Comparison of ENCODE assay signal across 8 cellular contexts in the genomic region with DNA sequence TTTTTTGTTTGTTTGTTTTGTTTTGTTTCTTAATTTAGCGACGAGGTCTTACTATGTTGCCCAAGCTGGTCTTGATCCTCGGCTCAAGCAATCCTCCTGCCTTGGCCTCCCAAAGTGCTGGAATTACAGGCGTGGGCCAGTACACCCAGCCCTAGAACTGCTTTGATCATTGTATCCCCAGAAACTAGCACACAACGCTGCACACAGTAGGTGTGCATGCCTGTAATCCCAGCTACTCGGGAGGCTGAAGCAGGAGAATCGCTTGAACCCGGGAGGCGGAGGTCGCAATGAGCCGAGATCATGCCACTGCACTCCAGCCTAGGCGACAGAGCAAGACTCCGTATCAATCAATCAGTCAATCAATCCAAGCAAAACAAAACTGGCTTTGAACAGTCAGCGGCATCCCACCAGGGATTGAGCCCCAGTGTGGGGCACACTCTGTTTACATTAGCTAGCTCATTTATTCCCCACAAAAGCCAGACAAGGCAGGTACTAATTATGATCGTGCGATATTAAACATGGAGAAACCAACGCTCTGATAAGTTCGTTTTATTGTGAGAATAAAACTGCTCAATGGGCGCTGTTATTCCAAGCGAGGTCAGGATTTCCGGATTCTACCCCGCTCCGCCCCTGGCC. TPM values are rescaled to one million over a fixed set of nuclear protein-coding genes. Genes with fewer than 3 reads are reported as not detected.
DNase-seq lines count a peak whose midpoint lies in the region; TF ChIP-seq lines count a peak whose summit lies in the region.

No MANE protein-coding gene starts in this region.

- TF ChIP-seq CTCF in BE2C (IDR thresholded peaks at IDR 0.05; ENCODE audit: low read depth, low read length) = no peak

- CTCF ChIA-PET in activated CD4-positive, alpha-beta memory T cell treated with anti-CD3 and anti-CD28 coated beads, Interleukin-2, amount 10 ng/mL, durations not matched to agents 7 days and 5 days (lab: Charles Lee) = interaction anchor here (0.6 to 1.2 kb wide), 4 partner anchors 18 to 143 kb away, joined by 3 read pairs; partner anchors contain the start of gene COG8

- H3K9me3 ChIP-seq in BE2C (no peaks in the 10 kb centered on the region), iPS DF 6.9 (ENCODE audit: control insufficient read depth, insufficient read depth, low read length) (no peaks in the 10 kb centered on the region), stomach smooth muscle (ENCODE audit: control insufficient read depth in 2 of 2, low read length in 2 of 2) (no peaks in the 10 kb centered on the region)

- no peaks in the 10 kb centered on the region for H3K27me3 Mint-ChIP-seq in activated CD4-positive, alpha-beta memory T cell treated with anti-CD3 and anti-CD28 coated beads, Interleukin-2, amount 10 ng/mL, durations not matched to agents 7 days and 5 days

- peak overlapping the region; percentile 85 for H3K27ac Mint-ChIP-seq in activated CD4-positive, alpha-beta memory T cell treated with anti-CD3 and anti-CD28 coated beads, Interleukin-2, amount 10 ng/mL, durations not matched to agents 7 days and 5 days

- POLR2A ChIA-PET in activated CD4-positive, alpha-beta memory T cell treated with anti-CD3 and anti-CD28 coated beads, Interleukin-2, amount 10 ng/mL, durations not matched to agents 7 days and 5 days (lab: Charles Lee) = interaction anchor here (0.6 to 3.5 kb wide), 8 partner anchors 20 to 827 kb away, joined by 3 to 16 read pairs (median 4); partner anchors contain the start of genes COG8, PDF and SNTB2

- peak overlapping the region; percentile 94 for H3K4me3 Mint-ChIP-seq in activated CD4-positive, alpha-beta memory T cell treated with anti-CD3 and anti-CD28 coated beads, Interleukin-2, amount 10 ng/mL, durations not matched to agents 7 days and 5 days

- H3K27me3 ChIP-seq in BE2C = no peaks in the 10 kb centered on the region
- no peaks in the 10 kb centered on the region for H3K27me3 ChIP-seq in H7 (ENCODE audit: control insufficient read depth, insufficient read depth, low read length)
- no peaks in the 10 kb centered on the region for H3K27me3 ChIP-seq in iPS DF 6.9 (ENCODE audit: control insufficient read depth, insufficient read depth, low read length)
- H3K27me3 ChIP-seq in stomach smooth muscle (ENCODE audit: control insufficient read depth in 1 of 2, insufficient read depth in 2 of 2, low read length in 2 of 2) = no peaks in the 10 kb centered on the region

- peaks cover 4% of the 10 kb centered on the region; the same call in 1 of the 2 replicates for H3K4me1 ChIP-seq in BE2C
- H3K4me1 ChIP-seq in iPS DF 6.9 (ENCODE audit: control insufficient read depth, insufficient read depth, low read length) = peaks cover 2% of the 10 kb centered on the region
- H3K4me1 ChIP-seq in stomach smooth muscle (ENCODE audit: control insufficient read depth, insufficient read depth, low read length) = peaks cover 11% of the 10 kb centered on the region

- peaks cover 31% of the 10 kb centered on the region for H3K36me3 Mint-ChIP-seq in activated CD4-positive, alpha-beta memory T cell treated with anti-CD3 and anti-CD28 coated beads, Interleukin-2, amount 10 ng/mL, durations not matched to agents 7 days and 5 days (ENCODE audit: low read depth)

- peak overlapping the region; percentile 51 to 70 for H3K9ac ChIP-seq in stomach smooth muscle (ENCODE audit: low read length in 2 of 2)

- no peaks in the 10 kb centered on the region for H3K9me3 Mint-ChIP-seq in activated CD4-positive, alpha-beta memory T cell treated with anti-CD3 and anti-CD28 coated beads, Interleukin-2, amount 10 ng/mL, durations not matched to agents 7 days and 5 days

- H3K36me3 ChIP-seq in BE2C (peaks cover 27% of the 10 kb centered on the region), H7 (replicated peaks; ENCODE audit: control insufficient read depth, insufficient read depth, low read length) (peaks cover 6% of the 10 kb centered on the region), iPS DF 6.9 (ENCODE audit: control insufficient read depth, insufficient read depth, low read length) (no peaks in the 10 kb centered on the region), stomach smooth muscle (ENCODE audit: control insufficient read depth in 2 of 2, insufficient read depth in 2 of 2, low read length in 2 of 2) (peaks cover 0 to 13% of the 10 kb centered on the region in 2 donors)

- DNase-seq in BE2C (no peak), H7 (no peak), iPS DF 6.9 (ENCODE audit: low read depth, low spot score) (no peak), amygdala (lab: John Stamatoyannopoulos, UW) (no peak), cortex of kidney (lab: John Stamatoyannopoulos, UW) (no peak), mucosa of gallbladder (ENCODE audit: low spot score) (no peak)
- no peak for DNase-seq in activated CD4-positive, alpha-beta memory T cell treated with anti-CD3 and anti-CD28 coated beads, Interleukin-2, amount 10 ng/mL, durations not matched to agents 7 days and 5 days

- H3K4me3 ChIP-seq in BE2C (ENCODE audit: low read depth, low read length) (peak overlapping the region; percentile 72), H7 (ENCODE audit: insufficient read depth, low read depth, low read length) (peak overlapping the region; percentile 27), iPS DF 6.9 (ENCODE audit: low read length) (peak overlapping the region; percentile 56; the same call in 1 of the 2 replicates), stomach smooth muscle (ENCODE audit: low read length in 2 of 2) (peak overlapping the region; percentile 85 to 92)

- WGBS in iPS DF 6.9 (ENCODE audit: insufficient coverage, insufficient read length) = no CpG with 5 or more reads among the region's 23 CpGs

- H3K4me1 Mint-ChIP-seq in activated CD4-positive, alpha-beta memory T cell treated with anti-CD3 and anti-CD28 coated beads, Interleukin-2, amount 10 ng/mL, durations not matched to agents 7 days and 5 days = peaks cover 24% of the 10 kb centered on the region

- H3K27ac ChIP-seq in iPS DF 6.9 (ENCODE audit: low read length) (no peak overlapping the region), stomach smooth muscle (ENCODE audit: low read length) (peak overlapping the region; percentile 49)

RNA-seq across cellular contexts. Expression of gene VPS4A, which starts 0.6 kb away (rescaled TPM):
- polyA plus RNA-seq in BE2C (2012; ENCODE audit: insufficient read depth, insufficient read length, low read depth) = 86.5 TPM
- total RNA-seq in H7 (2014; rRNA removed; shearing (Covaris generic)) = 28.2 and 33.2 TPM in 2 replicates
- 10 to 100 TPM; 32.3 to 34.9 TPM for total RNA-seq in activated CD4-positive, alpha-beta memory T cell treated with anti-CD3 and anti-CD28 coated beads, Interleukin-2, amount 10 ng/mL, durations not matched to agents 7 days and 5 days
- total RNA-seq in mucosa of gallbladder = 29.8 TPM

RNA-seq across cellular contexts. Expression of gene PDF, which starts 19.8 kb away (rescaled TPM):
- 38.7 TPM for polyA plus RNA-seq in BE2C (2012; ENCODE audit: insufficient read depth, insufficient read length, low read depth)
- 23.9 and 25.3 TPM in 2 replicates for total RNA-seq in H7 (2014; rRNA removed; shearing (Covaris generic))
- total RNA-seq in activated CD4-positive, alpha-beta memory T cell treated with anti-CD3 and anti-CD28 coated beads, Interleukin-2, amount 10 ng/mL, durations not matched to agents 7 days and 5 days = 1 to 10 TPM; 8.8 to 9.7 TPM
- total RNA-seq in mucosa of gallbladder = 13.8 TPM

RNA-seq across cellular contexts. Expression of gene COG8, which starts 28.8 kb away (rescaled TPM):
- 76.3 TPM for polyA plus RNA-seq in BE2C (2012; ENCODE audit: insufficient read depth, insufficient read length, low read depth)
- 63.1 and 71.0 TPM in 2 replicates for total RNA-seq in H7 (2014; rRNA removed; shearing (Covaris generic))
- 10 to 100 TPM; 30.6 to 30.7 TPM for total RNA-seq in activated CD4-positive, alpha-beta memory T cell treated with anti-CD3 and anti-CD28 coated beads, Interleukin-2, amount 10 ng/mL, durations not matched to agents 7 days and 5 days
- 42.7 TPM for total RNA-seq in mucosa of gallbladder

RNA-seq across cellular contexts. Expression of gene NIP7, which starts 29.0 kb away (rescaled TPM):
- 83.9 TPM for polyA plus RNA-seq in BE2C (2012; ENCODE audit: insufficient read depth, insufficient read length, low read depth)
- 30.7 and 31.0 TPM in 2 replicates for total RNA-seq in H7 (2014; rRNA removed; shearing (Covaris generic))
- 10 to 100 TPM; 36.0 to 36.7 TPM for total RNA-seq in activated CD4-positive, alpha-beta memory T cell treated with anti-CD3 and anti-CD28 coated beads, Interleukin-2, amount 10 ng/mL, durations not matched to agents 7 days and 5 days
- 14.7 TPM for total RNA-seq in mucosa of gallbladder

RNA-seq across cellular contexts. Expression of gene TMED6, which starts 41.0 kb away (rescaled TPM):
- polyA plus RNA-seq in BE2C (2012; ENCODE audit: insufficient read depth, insufficient read length, low read depth) = 2.6 TPM
- total RNA-seq in H7 (2014; rRNA removed; shearing (Covaris generic)) = 0.52 TPM in 1 of 2 replicates, not detected in the other
- total RNA-seq in activated CD4-positive, alpha-beta memory T cell treated with anti-CD3 and anti-CD28 coated beads, Interleukin-2, amount 10 ng/mL, durations not matched to agents 7 days and 5 days = 1 to 10 TPM; 1.3 to 1.8 TPM
- total RNA-seq in mucosa of gallbladder = 1.0 TPM

Comparison
In these comparisons a context has a peak if more than half of its experiments do, and no peak if none do; other contexts are left out.
1. H3K4me3 ChIP-seq: peak in every context shown above with its lines; median percentile 88 in stomach smooth muscle; 72 in BE2C; 56 in iPS DF 6.9; 27 in H7.